15 cellular contexts compared by ENCODE assay signal in the genomic region with DNA sequence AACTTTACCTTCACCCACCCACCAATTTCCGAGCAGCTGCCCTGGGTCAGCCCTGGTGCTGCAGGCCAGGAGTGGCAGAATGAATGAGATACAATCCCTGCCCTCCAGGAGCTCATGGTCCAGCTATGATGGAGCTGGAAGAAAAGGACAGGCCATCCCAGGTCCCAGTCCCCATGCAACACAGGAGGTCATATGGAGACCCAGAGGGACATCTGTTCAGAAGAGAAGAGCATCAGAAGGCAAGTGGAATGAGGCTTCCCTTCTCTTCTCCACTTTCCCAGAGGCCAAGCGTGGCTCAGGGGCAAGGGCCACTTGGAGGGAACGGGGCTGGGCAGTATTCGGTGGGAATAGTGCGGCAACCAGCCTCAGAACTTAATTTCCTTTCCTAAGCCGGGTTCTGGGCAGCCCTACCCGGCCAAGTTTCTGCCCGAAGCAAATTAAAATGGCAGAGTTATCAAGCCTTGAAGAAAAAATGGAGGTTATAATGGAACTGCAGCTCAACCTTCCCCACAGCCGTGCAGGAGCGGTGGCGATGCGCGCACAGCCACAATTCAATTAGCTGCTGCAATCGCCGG. TPM values are rescaled to one million over a fixed set of nuclear protein-coding genes. Genes with fewer than 3 reads are reported as not detected.
DNase-seq lines count a peak whose midpoint lies in the region; ATAC-seq and TF ChIP-seq lines count a peak whose summit lies in the region.
"Had no signal": no experiment of that assay in that cellular context is flagged by ENCODE, and none has a peak within 500 bp of the region (broad histone marks: within the 10 kb centered on the region; RNA-seq: fewer than 3 reads in every experiment).

No MANE protein-coding gene starts in this region.

- H3K27ac ChIP-seq in A673 (ENCODE audit: low read depth, low read length, poor library complexity, severe bottlenecking) (peak overlapping the region; percentile 60), SK-N-MC (peak overlapping the region; percentile 45; the same call in 1 of the 2 replicates), endodermal cell (ENCODE audit: low read depth, low read length) (peak overlapping the region; percentile 85)
- H3K27ac ChIP-seq: ascending aorta, esophagus squamous epithelium had no signal

- no peak for ATAC-seq in activated naive CD4-positive, alpha-beta T cell treated with anti-CD3 and anti-CD28 coated beads, Interleukin-2, amount 50 U/mL, for 72 hours
- ATAC-seq: activated CD8-positive, alpha-beta memory T cell treated with anti-CD3 and anti-CD28 coated beads, Interleukin-2, amount 10 ng/mL, durations not matched to agents 7 days and 5 days had no signal

- POLR2A ChIA-PET in A673 (lab: Charles Lee; ENCODE audit: low non-redundant PET), result no interaction called here

- intact Hi-C loops in A673 (cut with micrococcal nuclease; ENCODE audit: unreplicated experiment), result loop anchor here (2.0 to 10.0 kb wide), 2 partner anchors 35 to 587 kb away; a partner anchor contains a TSS

- H3K4me1 Mint-ChIP-seq in endodermal cell, result peaks cover 8% of the 10 kb centered on the region
- H3K4me1 Mint-ChIP-seq: activated B cell treated with CpG ODN at 0.5 μM for 24 hours; activated CD8-positive, alpha-beta memory T cell treated with anti-CD3 and anti-CD28 coated beads, Interleukin-2, amount 10 ng/mL, durations not matched to agents 7 days and 5 days had no signal

- H3K36me3 ChIP-seq in A673 (ENCODE audit: insufficient read depth, low read length, poor library complexity, severe bottlenecking) (peaks cover 77% of the 10 kb centered on the region), SK-N-MC (ENCODE audit: insufficient read depth, low read length) (peaks cover 73% of the 10 kb centered on the region), endodermal cell (ENCODE audit: control insufficient read depth, insufficient read depth, low read length) (peaks cover 83% of the 10 kb centered on the region)

- H3K4me3 ChIP-seq in A673 (ENCODE audit: low read depth, low read length, poor library complexity, severe bottlenecking), result peak overlapping the region; percentile 33
- peak overlapping the region; percentile 73 for H3K4me3 ChIP-seq in SK-N-MC
- H3K4me3 ChIP-seq in endodermal cell (ENCODE audit: low read length), result no peak overlapping the region
- peak overlapping the region; percentile 8 for H3K4me3 ChIP-seq in retinal pigment epithelial cell (ENCODE audit: low read length)

- H3K4me1 ChIP-seq in A673 (ENCODE audit: insufficient read depth, low read length, poor library complexity, severe bottlenecking) (peaks cover 37% of the 10 kb centered on the region), endodermal cell (ENCODE audit: control insufficient read depth, insufficient read depth, low read length) (peaks cover 6% of the 10 kb centered on the region)
- H3K4me1 ChIP-seq: ascending aorta had no signal

- H3K9me3 ChIP-seq in A673 (ENCODE audit: low read depth, low read length, poor library complexity, severe bottlenecking) (no peaks in the 10 kb centered on the region), SK-N-MC (ENCODE audit: low read depth, low read length) (no peaks in the 10 kb centered on the region), endodermal cell (ENCODE audit: control insufficient read depth, low read length) (no peaks in the 10 kb centered on the region)
- H3K9me3 ChIP-seq: ascending aorta, esophagus squamous epithelium had no signal

- no peak overlapping the region for H3K4me3 Mint-ChIP-seq in endodermal cell
- H3K4me3 Mint-ChIP-seq: activated B cell treated with CpG ODN at 0.5 μM for 24 hours; activated CD8-positive, alpha-beta memory T cell treated with anti-CD3 and anti-CD28 coated beads, Interleukin-2, amount 10 ng/mL, durations not matched to agents 7 days and 5 days; stimulated activated naive CD8-positive, alpha-beta T cell treated with anti-CD3 and anti-CD28 coated beads, Interleukin-15, Interleukin-2, amounts not matched to agents 100 ng/mL and 50 ng/mL, for 24 hours had no signal

- TF ChIP-seq CTCF in A673 (conservative IDR thresholded peaks at IDR 0.05; ENCODE audit: low read depth, low read length) (no peak), endodermal cell (conservative IDR thresholded peaks at IDR 0.05) (no peak), retinal pigment epithelial cell (conservative IDR thresholded peaks at IDR 0.05; ENCODE audit: low read depth, low read length) (no peak)

- DNase-seq in A673 (ENCODE audit: low spot score), result no peak
- DNase-seq in SK-N-MC (ENCODE audit: low read depth, low spot score), result no peak
- no peak for DNase-seq in endodermal cell
- DNase-seq in retinal pigment epithelial cell (ENCODE audit: low read depth), result no peak
- no peak for DNase-seq in HT-29 (ENCODE audit: low spot score)
- DNase-seq in activated naive CD4-positive, alpha-beta T cell treated with anti-CD3 and anti-CD28 coated beads, Interleukin-2, amount 50 U/mL, for 72 hours (ENCODE audit: low spot score in 2 of 2), result no peak
- DNase-seq in iPS-NIHi7 (ENCODE audit: extremely low spot score), result no peak
- DNase-seq in erythroblast (lab: John Stamatoyannopoulos, UW), result no peak
- DNase-seq: activated B cell treated with CpG ODN at 0.5 μM for 24 hours; activated CD8-positive, alpha-beta memory T cell treated with anti-CD3 and anti-CD28 coated beads, Interleukin-2, amount 10 ng/mL, durations not matched to agents 7 days and 5 days; esophagus squamous epithelium; MV-4-11; T-helper 1 cell had no signal

- no peak overlapping the region for H3K27ac Mint-ChIP-seq in endodermal cell
- peak overlapping the region in 1 of 2 donors; percentile 29 for H3K27ac Mint-ChIP-seq in activated naive CD4-positive, alpha-beta T cell treated with anti-CD3 and anti-CD28 coated beads, Interleukin-2, amount 50 U/mL, for 72 hours
- H3K27ac Mint-ChIP-seq: activated B cell treated with CpG ODN at 0.5 μM for 24 hours; activated CD8-positive, alpha-beta memory T cell treated with anti-CD3 and anti-CD28 coated beads, Interleukin-2, amount 10 ng/mL, durations not matched to agents 7 days and 5 days; stimulated activated naive CD8-positive, alpha-beta T cell treated with anti-CD3 and anti-CD28 coated beads, Interleukin-15, Interleukin-2, amounts not matched to agents 100 ng/mL and 50 ng/mL, for 24 hours had no signal

- no TSS peak for BruUV-seq in A673 (replicated peaks; lab: Mats Ljungman, UMichigan)

- 96 to 97% methylated on average over 7 to 15 of the region's 15 CpGs for WGBS in endodermal cell (ENCODE audit: insufficient coverage in 1 of 2, insufficient read length in 1 of 2), 2 experiments

- H3K9ac ChIP-seq in SK-N-MC (ENCODE audit: insufficient read length) (no peak overlapping the region), endodermal cell (ENCODE audit: extremely low read depth, low read length, poor library complexity, severe bottlenecking) (no peak overlapping the region)

- H3K27me3 Mint-ChIP-seq in endodermal cell (ENCODE audit: insufficient read depth), result no peaks in the 10 kb centered on the region
- H3K27me3 Mint-ChIP-seq: activated B cell treated with CpG ODN at 0.5 μM for 24 hours; activated CD8-positive, alpha-beta memory T cell treated with anti-CD3 and anti-CD28 coated beads, Interleukin-2, amount 10 ng/mL, durations not matched to agents 7 days and 5 days; stimulated activated naive CD8-positive, alpha-beta T cell treated with anti-CD3 and anti-CD28 coated beads, Interleukin-15, Interleukin-2, amounts not matched to agents 100 ng/mL and 50 ng/mL, for 24 hours had no signal

- peaks cover 78% of the 10 kb centered on the region for H3K36me3 Mint-ChIP-seq in endodermal cell (ENCODE audit: low read depth)
- peaks cover 0 to 13% of the 10 kb centered on the region in 2 donors for H3K36me3 Mint-ChIP-seq in activated naive CD4-positive, alpha-beta T cell treated with anti-CD3 and anti-CD28 coated beads, Interleukin-2, amount 50 U/mL, for 72 hours

- H3K27me3 ChIP-seq in A673 (replicated peaks; ENCODE audit: insufficient read depth, low read depth, low read length, poor library complexity), result no peaks in the 10 kb centered on the region
- no peaks in the 10 kb centered on the region for H3K27me3 ChIP-seq in endodermal cell (ENCODE audit: control insufficient read depth, insufficient read depth, low read length, poor library complexity, severe bottlenecking)
- H3K27me3 ChIP-seq: ascending aorta, esophagus squamous epithelium had no signal

- TF ChIP-seq POLR2A in erythroblast (IDR thresholded peaks at IDR 0.05; ENCODE audit: low read length), result no peak

- CTCF ChIA-PET in A673 (lab: Charles Lee), result interaction anchor here (0.9 kb wide), 1 partner anchor 467 kb away, joined by 3 read pairs; no protein-coding TSS in a partner anchor

- H3K9me3 Mint-ChIP-seq in endodermal cell, result no peaks in the 10 kb centered on the region
- H3K9me3 Mint-ChIP-seq in activated naive CD4-positive, alpha-beta T cell treated with anti-CD3 and anti-CD28 coated beads, Interleukin-2, amount 50 U/mL, for 72 hours, result no peaks in the 10 kb centered on the region
- H3K9me3 Mint-ChIP-seq: activated B cell treated with CpG ODN at 0.5 μM for 24 hours; stimulated activated naive CD8-positive, alpha-beta T cell treated with anti-CD3 and anti-CD28 coated beads, Interleukin-15, Interleukin-2, amounts not matched to agents 100 ng/mL and 50 ng/mL, for 24 hours had no signal

RNA-seq across cellular contexts. Expression of a gene that starts 35.9 kb away (rescaled TPM):
- total RNA-seq in A673 (2021) (90.4 and 98.1 TPM in 2 replicates), endodermal cell (10 to 100 TPM; 66.5 to 81.1 TPM)
- 51.9 TPM for polyA plus RNA-seq in endodermal cell (2013, experiment 1 of 2)
- polyA plus RNA-seq in endodermal cell (2013, experiment 2 of 2), result 48.9 TPM
- total RNA-seq in HT-29 (2014; rRNA removed; shearing (Covaris generic)), result 59.1 and 77.6 TPM in 2 replicates
- 100 to 1,000 TPM in 1 of 2 donors, 10 to 100 TPM in 1; 82.9 to 171 TPM for total RNA-seq in activated naive CD4-positive, alpha-beta T cell treated with anti-CD3 and anti-CD28 coated beads, Interleukin-2, amount 50 U/mL, for 72 hours
